ENCODE assay signal across 1 cellular context in the genomic region with DNA sequence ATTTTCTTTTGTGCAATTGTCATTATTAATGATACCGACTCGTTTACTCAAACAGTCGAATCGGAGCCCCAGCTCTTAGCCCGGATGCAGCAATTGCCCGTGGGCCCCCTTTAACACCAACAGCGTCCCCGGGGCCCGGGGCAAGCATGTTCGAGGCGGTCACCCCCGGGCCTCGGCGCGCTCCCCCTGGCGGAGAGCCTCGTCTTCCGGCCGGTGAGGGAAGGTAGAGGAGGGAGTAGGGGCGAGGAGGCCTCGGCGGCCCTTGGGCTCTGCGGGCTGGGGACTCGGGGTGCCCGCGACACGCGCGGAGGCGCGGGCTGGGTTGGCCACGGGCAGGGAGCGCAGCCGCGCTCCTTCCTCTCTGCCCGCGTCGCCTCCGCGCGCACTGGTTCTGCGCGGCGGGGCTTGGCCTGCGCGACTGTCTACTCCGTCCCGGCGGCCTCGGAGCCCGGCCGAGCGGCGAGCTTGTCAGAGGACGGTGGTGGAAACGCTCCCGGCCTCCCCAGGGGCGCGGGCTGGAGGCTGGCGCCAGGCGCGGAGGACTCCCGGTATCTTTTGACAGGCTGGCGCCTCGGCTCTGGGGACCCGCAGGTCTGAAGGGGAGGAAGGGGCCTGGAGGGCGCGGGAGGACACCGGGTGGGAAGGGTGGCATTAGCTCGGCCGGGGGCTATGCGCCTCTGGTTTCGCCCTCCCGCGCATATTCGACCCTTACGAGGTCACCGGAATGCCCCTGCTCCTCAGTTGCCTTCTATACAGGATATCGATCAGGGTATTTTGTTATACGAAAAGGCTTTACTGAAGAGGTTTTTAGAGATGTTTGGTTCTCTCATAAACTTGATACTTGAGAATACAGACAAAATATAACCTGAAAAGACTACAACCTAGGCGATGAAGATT.
A peak's percentile ranks its signal among the peaks of the same experiment; 100 is the strongest.
TF ChIP-seq lines count a peak whose summit lies in the region.

No MANE protein-coding gene starts in this region.

TF ChIP-seq in WTC11, 78 proteins besides CTCF, POLR2A, EP300 and RAD21 (continued from another document and continues in another):
- TF ChIP-seq, protein P1, sequence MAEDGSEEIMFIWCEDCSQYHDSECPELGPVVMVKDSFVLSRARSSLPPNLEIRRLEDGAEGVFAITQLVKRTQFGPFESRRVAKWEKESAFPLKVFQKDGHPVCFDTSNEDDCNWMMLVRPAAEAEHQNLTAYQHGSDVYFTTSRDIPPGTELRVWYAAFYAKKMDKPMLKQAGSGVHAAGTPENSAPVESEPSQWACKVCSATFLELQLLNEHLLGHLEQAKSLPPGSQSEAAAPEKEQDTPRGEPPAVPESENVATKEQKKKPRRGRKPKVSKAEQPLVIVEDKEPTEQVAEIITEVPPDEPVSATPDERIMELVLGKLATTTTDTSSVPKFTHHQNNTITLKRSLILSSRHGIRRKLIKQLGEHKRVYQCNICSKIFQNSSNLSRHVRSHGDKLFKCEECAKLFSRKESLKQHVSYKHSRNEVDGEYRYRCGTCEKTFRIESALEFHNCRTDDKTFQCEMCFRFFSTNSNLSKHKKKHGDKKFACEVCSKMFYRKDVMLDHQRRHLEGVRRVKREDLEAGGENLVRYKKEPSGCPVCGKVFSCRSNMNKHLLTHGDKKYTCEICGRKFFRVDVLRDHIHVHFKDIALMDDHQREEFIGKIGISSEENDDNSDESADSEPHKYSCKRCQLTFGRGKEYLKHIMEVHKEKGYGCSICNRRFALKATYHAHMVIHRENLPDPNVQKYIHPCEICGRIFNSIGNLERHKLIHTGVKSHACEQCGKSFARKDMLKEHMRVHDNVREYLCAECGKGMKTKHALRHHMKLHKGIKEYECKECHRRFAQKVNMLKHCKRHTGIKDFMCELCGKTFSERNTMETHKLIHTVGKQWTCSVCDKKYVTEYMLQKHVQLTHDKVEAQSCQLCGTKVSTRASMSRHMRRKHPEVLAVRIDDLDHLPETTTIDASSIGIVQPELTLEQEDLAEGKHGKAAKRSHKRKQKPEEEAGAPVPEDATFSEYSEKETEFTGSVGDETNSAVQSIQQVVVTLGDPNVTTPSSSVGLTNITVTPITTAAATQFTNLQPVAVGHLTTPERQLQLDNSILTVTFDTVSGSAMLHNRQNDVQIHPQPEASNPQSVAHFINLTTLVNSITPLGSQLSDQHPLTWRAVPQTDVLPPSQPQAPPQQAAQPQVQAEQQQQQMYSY (CRISPR knock-in tag; IDR thresholded peaks at IDR 0.05), result no peak
- TF ChIP-seq KAT7 (CRISPR knock-in tag; IDR thresholded peaks at IDR 0.05; ENCODE audit: borderline replicate concordance), result peak; percentile 75; the same call in 1 of the 2 replicates
- no peak for TF ChIP-seq GRHL2 (CRISPR knock-in tag; IDR thresholded peaks at IDR 0.05; ENCODE audit: insufficient replicate concordance, severe bottlenecking)
- TF ChIP-seq, protein P2, sequence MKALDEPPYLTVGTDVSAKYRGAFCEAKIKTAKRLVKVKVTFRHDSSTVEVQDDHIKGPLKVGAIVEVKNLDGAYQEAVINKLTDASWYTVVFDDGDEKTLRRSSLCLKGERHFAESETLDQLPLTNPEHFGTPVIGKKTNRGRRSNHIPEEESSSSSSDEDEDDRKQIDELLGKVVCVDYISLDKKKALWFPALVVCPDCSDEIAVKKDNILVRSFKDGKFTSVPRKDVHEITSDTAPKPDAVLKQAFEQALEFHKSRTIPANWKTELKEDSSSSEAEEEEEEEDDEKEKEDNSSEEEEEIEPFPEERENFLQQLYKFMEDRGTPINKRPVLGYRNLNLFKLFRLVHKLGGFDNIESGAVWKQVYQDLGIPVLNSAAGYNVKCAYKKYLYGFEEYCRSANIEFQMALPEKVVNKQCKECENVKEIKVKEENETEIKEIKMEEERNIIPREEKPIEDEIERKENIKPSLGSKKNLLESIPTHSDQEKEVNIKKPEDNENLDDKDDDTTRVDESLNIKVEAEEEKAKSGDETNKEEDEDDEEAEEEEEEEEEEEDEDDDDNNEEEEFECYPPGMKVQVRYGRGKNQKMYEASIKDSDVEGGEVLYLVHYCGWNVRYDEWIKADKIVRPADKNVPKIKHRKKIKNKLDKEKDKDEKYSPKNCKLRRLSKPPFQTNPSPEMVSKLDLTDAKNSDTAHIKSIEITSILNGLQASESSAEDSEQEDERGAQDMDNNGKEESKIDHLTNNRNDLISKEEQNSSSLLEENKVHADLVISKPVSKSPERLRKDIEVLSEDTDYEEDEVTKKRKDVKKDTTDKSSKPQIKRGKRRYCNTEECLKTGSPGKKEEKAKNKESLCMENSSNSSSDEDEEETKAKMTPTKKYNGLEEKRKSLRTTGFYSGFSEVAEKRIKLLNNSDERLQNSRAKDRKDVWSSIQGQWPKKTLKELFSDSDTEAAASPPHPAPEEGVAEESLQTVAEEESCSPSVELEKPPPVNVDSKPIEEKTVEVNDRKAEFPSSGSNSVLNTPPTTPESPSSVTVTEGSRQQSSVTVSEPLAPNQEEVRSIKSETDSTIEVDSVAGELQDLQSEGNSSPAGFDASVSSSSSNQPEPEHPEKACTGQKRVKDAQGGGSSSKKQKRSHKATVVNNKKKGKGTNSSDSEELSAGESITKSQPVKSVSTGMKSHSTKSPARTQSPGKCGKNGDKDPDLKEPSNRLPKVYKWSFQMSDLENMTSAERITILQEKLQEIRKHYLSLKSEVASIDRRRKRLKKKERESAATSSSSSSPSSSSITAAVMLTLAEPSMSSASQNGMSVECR (CRISPR knock-in tag; IDR thresholded peaks at IDR 0.05; ENCODE audit: borderline replicate concordance), result 0 out of 2 replicates have a peak, but pooled peaks have one; percentile 33
- TF ChIP-seq ZNF423 (CRISPR knock-in tag; IDR thresholded peaks at IDR 0.05), result no peak
- no peak; the same call in 1 of the 2 replicates for TF ChIP-seq SMAD3 (CRISPR knock-in tag; IDR thresholded peaks at IDR 0.05; ENCODE audit: borderline replicate concordance)
- TF ChIP-seq, protein P3, sequence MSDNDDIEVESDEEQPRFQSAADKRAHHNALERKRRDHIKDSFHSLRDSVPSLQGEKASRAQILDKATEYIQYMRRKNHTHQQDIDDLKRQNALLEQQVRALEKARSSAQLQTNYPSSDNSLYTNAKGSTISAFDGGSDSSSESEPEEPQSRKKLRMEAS (CRISPR knock-in tag; IDR thresholded peaks at IDR 0.05), result peak; percentile 32
- TF ChIP-seq HMGA2 (CRISPR knock-in tag; IDR thresholded peaks at IDR 0.05), result no peak
- TF ChIP-seq, protein P4, sequence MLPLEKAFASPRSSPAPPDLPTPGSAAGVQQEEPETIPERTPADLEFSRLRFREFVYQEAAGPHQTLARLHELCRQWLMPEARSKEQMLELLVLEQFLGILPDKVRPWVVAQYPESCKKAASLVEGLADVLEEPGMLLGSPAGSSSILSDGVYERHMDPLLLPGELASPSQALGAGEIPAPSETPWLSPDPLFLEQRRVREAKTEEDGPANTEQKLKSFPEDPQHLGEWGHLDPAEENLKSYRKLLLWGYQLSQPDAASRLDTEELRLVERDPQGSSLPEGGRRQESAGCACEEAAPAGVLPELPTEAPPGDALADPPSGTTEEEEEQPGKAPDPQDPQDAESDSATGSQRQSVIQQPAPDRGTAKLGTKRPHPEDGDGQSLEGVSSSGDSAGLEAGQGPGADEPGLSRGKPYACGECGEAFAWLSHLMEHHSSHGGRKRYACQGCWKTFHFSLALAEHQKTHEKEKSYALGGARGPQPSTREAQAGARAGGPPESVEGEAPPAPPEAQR (CRISPR knock-in tag; IDR thresholded peaks at IDR 0.05), result no peak
- TF ChIP-seq, protein P5, sequence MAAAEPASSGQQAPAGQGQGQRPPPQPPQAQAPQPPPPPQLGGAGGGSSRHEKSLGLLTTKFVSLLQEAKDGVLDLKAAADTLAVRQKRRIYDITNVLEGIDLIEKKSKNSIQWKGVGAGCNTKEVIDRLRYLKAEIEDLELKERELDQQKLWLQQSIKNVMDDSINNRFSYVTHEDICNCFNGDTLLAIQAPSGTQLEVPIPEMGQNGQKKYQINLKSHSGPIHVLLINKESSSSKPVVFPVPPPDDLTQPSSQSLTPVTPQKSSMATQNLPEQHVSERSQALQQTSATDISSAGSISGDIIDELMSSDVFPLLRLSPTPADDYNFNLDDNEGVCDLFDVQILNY (CRISPR knock-in tag; IDR thresholded peaks at IDR 0.05), result 0 out of 2 replicates have a peak, but pooled peaks have one; percentile 26
- TF ChIP-seq ELF4 (CRISPR knock-in tag; IDR thresholded peaks at IDR 0.05; ENCODE audit: low read depth), result 0 out of 2 replicates have a peak, but pooled peaks have one; percentile 54
- TF ChIP-seq, protein P6, sequence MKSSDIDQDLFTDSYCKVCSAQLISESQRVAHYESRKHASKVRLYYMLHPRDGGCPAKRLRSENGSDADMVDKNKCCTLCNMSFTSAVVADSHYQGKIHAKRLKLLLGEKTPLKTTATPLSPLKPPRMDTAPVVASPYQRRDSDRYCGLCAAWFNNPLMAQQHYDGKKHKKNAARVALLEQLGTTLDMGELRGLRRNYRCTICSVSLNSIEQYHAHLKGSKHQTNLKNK (CRISPR knock-in tag; IDR thresholded peaks at IDR 0.05), result no peak
- TF ChIP-seq ZNF138 (CRISPR knock-in tag; conservative IDR thresholded peaks at IDR 0.05), result no peak
- no peak for TF ChIP-seq CREM (CRISPR knock-in tag; IDR thresholded peaks at IDR 0.05)
- no peak for TF ChIP-seq FOXP1 (CRISPR knock-in tag; IDR thresholded peaks at IDR 0.05; ENCODE audit: borderline replicate concordance)
- TF ChIP-seq RORB (CRISPR knock-in tag; IDR thresholded peaks at IDR 0.05), result no peak
- TF ChIP-seq, protein P7, sequence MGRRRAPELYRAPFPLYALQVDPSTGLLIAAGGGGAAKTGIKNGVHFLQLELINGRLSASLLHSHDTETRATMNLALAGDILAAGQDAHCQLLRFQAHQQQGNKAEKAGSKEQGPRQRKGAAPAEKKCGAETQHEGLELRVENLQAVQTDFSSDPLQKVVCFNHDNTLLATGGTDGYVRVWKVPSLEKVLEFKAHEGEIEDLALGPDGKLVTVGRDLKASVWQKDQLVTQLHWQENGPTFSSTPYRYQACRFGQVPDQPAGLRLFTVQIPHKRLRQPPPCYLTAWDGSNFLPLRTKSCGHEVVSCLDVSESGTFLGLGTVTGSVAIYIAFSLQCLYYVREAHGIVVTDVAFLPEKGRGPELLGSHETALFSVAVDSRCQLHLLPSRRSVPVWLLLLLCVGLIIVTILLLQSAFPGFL (CRISPR knock-in tag; IDR thresholded peaks at IDR 0.05; ENCODE audit: borderline replicate concordance), result no peak
- no peak for TF ChIP-seq PRRX2 (CRISPR knock-in tag; IDR thresholded peaks at IDR 0.05)
- no peak for TF ChIP-seq SMAD4 (CRISPR knock-in tag; IDR thresholded peaks at IDR 0.05)
- peak; percentile 59; the same call in 1 of the 2 replicates for TF ChIP-seq ETV6 (CRISPR knock-in tag; IDR thresholded peaks at IDR 0.05)
- no peak for TF ChIP-seq ZNF416 (CRISPR knock-in tag; IDR thresholded peaks at IDR 0.05)
- TF ChIP-seq, protein P8, sequence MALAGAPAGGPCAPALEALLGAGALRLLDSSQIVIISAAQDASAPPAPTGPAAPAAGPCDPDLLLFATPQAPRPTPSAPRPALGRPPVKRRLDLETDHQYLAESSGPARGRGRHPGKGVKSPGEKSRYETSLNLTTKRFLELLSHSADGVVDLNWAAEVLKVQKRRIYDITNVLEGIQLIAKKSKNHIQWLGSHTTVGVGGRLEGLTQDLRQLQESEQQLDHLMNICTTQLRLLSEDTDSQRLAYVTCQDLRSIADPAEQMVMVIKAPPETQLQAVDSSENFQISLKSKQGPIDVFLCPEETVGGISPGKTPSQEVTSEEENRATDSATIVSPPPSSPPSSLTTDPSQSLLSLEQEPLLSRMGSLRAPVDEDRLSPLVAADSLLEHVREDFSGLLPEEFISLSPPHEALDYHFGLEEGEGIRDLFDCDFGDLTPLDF (CRISPR knock-in tag; IDR thresholded peaks at IDR 0.05), result no peak
- TF ChIP-seq, protein P9, sequence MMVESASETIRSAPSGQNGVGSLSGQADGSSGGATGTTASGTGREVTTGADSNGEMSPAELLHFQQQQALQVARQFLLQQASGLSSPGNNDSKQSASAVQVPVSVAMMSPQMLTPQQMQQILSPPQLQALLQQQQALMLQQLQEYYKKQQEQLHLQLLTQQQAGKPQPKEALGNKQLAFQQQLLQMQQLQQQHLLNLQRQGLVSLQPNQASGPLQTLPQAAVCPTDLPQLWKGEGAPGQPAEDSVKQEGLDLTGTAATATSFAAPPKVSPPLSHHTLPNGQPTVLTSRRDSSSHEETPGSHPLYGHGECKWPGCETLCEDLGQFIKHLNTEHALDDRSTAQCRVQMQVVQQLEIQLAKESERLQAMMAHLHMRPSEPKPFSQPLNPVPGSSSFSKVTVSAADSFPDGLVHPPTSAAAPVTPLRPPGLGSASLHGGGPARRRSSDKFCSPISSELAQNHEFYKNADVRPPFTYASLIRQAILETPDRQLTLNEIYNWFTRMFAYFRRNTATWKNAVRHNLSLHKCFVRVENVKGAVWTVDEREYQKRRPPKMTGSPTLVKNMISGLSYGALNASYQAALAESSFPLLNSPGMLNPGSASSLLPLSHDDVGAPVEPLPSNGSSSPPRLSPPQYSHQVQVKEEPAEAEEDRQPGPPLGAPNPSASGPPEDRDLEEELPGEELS (CRISPR knock-in tag; IDR thresholded peaks at IDR 0.05), result no peak
- no peak for TF ChIP-seq ZNF219 (CRISPR knock-in tag; IDR thresholded peaks at IDR 0.05; ENCODE audit: borderline replicate concordance)
- no peak for TF ChIP-seq GTF2I (CRISPR knock-in tag; conservative IDR thresholded peaks at IDR 0.05)
- peak; percentile 41; the same call in 1 of the 2 replicates for TF ChIP-seq ZNF263 (CRISPR knock-in tag; IDR thresholded peaks at IDR 0.05; ENCODE audit: low read depth)
- TF ChIP-seq, protein P10, sequence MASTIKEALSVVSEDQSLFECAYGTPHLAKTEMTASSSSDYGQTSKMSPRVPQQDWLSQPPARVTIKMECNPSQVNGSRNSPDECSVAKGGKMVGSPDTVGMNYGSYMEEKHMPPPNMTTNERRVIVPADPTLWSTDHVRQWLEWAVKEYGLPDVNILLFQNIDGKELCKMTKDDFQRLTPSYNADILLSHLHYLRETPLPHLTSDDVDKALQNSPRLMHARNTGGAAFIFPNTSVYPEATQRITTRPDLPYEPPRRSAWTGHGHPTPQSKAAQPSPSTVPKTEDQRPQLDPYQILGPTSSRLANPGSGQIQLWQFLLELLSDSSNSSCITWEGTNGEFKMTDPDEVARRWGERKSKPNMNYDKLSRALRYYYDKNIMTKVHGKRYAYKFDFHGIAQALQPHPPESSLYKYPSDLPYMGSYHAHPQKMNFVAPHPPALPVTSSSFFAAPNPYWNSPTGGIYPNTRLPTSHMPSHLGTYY (CRISPR knock-in tag; IDR thresholded peaks at IDR 0.05), result no peak
- TF ChIP-seq EMX1 (CRISPR knock-in tag; IDR thresholded peaks at IDR 0.05), result no peak
- TF ChIP-seq ZNF121 (CRISPR knock-in tag; IDR thresholded peaks at IDR 0.05), result no peak
- TF ChIP-seq RELA (CRISPR knock-in tag; IDR thresholded peaks at IDR 0.05; ENCODE audit: borderline replicate concordance), result peak; percentile 73; the same call in 1 of the 2 replicates
- no peak for TF ChIP-seq NR3C1 (CRISPR knock-in tag; conservative IDR thresholded peaks at IDR 0.05; ENCODE audit: low read depth)
- TF ChIP-seq NR2C2 (CRISPR knock-in tag; IDR thresholded peaks at IDR 0.05), result no peak
- 0 out of 2 replicates have a peak, but pooled peaks have one; percentile 73 for TF ChIP-seq ESRRA (CRISPR knock-in tag; IDR thresholded peaks at IDR 0.05; ENCODE audit: borderline replicate concordance)
- TF ChIP-seq ZBTB21 (CRISPR knock-in tag; IDR thresholded peaks at IDR 0.05; ENCODE audit: borderline replicate concordance), result no peak
- TF ChIP-seq TCF7 (CRISPR knock-in tag; IDR thresholded peaks at IDR 0.05; ENCODE audit: low read depth), result no peak
